ENCODE assay signal across 1 cellular context in the genomic region with DNA sequence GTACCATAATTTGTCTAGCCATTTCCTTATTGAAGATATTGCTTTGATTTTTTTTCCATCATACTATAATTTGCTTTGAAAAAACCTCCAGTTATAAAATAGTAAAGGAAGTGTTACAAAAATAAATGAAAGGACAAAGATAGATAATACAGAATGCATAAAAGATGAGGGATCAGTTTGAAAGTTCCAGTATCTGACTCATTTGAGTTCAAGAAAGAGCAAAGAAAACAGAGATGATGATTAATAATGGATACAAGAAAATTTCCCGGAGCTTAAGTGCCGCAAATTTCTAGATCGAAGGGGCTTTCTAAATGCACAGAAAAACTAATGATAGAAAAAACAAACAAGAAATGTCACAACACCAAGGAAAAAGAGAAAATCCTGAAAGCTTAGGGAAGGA.
A peak's percentile ranks its signal among the peaks of the same experiment; 100 is the strongest.
TF ChIP-seq lines count a peak whose summit lies in the region.

No MANE protein-coding gene starts in this region.

TF ChIP-seq in GM12878, 131 proteins besides CTCF, POLR2A, EP300 and RAD21:
- TF ChIP-seq, protein P1, sequence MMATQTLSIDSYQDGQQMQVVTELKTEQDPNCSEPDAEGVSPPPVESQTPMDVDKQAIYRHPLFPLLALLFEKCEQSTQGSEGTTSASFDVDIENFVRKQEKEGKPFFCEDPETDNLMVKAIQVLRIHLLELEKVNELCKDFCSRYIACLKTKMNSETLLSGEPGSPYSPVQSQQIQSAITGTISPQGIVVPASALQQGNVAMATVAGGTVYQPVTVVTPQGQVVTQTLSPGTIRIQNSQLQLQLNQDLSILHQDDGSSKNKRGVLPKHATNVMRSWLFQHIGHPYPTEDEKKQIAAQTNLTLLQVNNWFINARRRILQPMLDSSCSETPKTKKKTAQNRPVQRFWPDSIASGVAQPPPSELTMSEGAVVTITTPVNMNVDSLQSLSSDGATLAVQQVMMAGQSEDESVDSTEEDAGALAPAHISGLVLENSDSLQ (IDR thresholded peaks at IDR 0.05): no peak
- TF ChIP-seq CREB1 (IDR thresholded peaks at IDR 0.05; ENCODE audit: low read depth) (no peak), FOXM1 (IDR thresholded peaks at IDR 0.05; ENCODE audit: low read depth, low read length) (peak; percentile 44; the same call in 1 of the 2 replicates), CHD4 (IDR thresholded peaks at IDR 0.05) (no peak), NFIC (IDR thresholded peaks at IDR 0.05; ENCODE audit: low read depth, low read length) (peak; percentile 63; the same call in 1 of the 2 replicates), JUNB (IDR thresholded peaks at IDR 0.05) (peak; percentile 75), ZZZ3 (IDR thresholded peaks at IDR 0.05; ENCODE audit: control insufficient read depth, insufficient read length, low read depth) (no peak), RUNX3 (IDR thresholded peaks at IDR 0.05; ENCODE audit: low read length) (no peak), CBX5 (IDR thresholded peaks at IDR 0.05; ENCODE audit: low read depth) (no peak), MYB (IDR thresholded peaks at IDR 0.05; ENCODE audit: borderline replicate concordance, low read depth, low read length) (no peak), POLR2AphosphoS2 (IDR thresholded peaks at IDR 0.05; ENCODE audit: low read depth, low read length) (no peak), RBBP5 (conservative IDR thresholded peaks at IDR 0.05) (no peak)
- TF ChIP-seq, protein P2, sequence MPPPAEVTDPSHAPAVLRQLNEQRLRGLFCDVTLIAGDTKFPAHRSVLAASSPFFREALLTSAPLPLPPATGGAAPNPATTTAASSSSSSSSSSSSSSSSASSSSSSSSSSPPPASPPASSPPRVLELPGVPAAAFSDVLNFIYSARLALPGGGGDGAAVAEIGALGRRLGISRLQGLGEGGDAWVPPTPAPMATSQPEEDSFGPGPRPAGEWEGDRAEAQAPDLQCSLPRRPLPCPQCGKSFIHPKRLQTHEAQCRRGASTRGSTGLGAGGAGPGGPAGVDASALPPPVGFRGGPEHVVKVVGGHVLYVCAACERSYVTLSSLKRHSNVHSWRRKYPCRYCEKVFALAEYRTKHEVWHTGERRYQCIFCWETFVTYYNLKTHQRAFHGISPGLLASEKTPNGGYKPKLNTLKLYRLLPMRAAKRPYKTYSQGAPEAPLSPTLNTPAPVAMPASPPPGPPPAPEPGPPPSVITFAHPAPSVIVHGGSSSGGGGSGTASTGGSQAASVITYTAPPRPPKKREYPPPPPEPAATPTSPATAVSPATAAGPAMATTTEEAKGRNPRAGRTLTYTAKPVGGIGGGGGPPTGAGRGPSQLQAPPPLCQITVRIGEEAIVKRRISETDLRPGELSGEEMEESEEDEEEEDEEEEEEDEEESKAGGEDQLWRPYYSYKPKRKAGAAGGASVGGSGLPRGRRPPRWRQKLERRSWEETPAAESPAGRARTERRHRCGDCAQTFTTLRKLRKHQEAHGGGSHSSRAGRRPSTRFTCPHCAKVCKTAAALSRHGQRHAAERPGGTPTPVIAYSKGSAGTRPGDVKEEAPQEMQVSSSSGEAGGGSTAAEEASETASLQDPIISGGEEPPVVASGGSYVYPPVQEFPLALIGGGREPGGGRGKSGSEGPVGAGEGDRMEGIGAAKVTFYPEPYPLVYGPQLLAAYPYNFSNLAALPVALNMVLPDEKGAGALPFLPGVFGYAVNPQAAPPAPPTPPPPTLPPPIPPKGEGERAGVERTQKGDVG (CRISPR knock-in tag; IDR thresholded peaks at IDR 0.05): no peak
